Comparison of ENCODE assay signal across 1 cellular context in the genomic region with DNA sequence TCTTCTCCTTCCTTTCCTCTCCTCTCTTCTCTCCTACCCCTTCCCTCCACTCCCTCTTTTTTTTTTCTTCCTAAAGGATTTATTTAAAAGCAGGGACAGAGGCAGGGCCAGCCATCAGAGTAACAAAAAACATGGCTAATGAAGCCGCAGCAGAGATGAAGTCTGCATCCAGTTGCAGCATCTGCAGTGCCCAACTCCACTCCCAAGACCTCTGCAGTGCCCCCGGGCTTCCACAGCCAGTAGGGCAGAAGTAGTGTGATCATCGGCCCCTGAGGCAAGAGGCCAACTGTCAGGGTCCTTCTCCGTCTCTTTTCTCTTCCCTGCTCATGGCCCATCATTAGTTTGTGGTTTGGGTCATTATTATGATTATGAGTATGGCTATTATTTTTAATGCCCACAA.
TF ChIP-seq lines count a peak whose summit lies in the region.

No MANE protein-coding gene starts in this region.

TF ChIP-seq in SK-N-SH treated with all-trans-retinoic acid at 6 μM for 48 hours, 23 proteins besides CTCF, POLR2A, EP300 and RAD21 (continued from another document):
- TF ChIP-seq RARB (CRISPR knock-in tag; IDR thresholded peaks at IDR 0.05): no peak
- no peak for TF ChIP-seq GLIS3 (CRISPR knock-in tag; IDR thresholded peaks at IDR 0.05)
- TF ChIP-seq ESRRG (CRISPR knock-in tag; IDR thresholded peaks at IDR 0.05): no peak
- no peak for TF ChIP-seq ZNF565 (CRISPR knock-in tag; conservative IDR thresholded peaks at IDR 0.05; ENCODE audit: low read depth)
- TF ChIP-seq OSR1 (CRISPR knock-in tag; IDR thresholded peaks at IDR 0.05): no peak
